15 cellular contexts compared by ENCODE assay signal in genomic region chr16:49150341-49150740, GRCh38.
"Had no signal": no experiment of that assay in that cellular context is flagged by ENCODE, and none has a peak within 500 bp of the region (broad histone marks: within the 10 kb centered on the region; RNA-seq: fewer than 3 reads in every experiment).

No MANE protein-coding gene starts in this region.

- H3K36me3 ChIP-seq: brain microvascular endothelial cell, lower lobe of right lung, pancreas, uterus had no signal

- FAIRE-seq: pancreas had no signal

- H3K4me3 ChIP-seq: lower lobe of right lung, pancreas, uterus had no signal

- DNase-seq: activated CD4-positive, alpha-beta T cell treated with anti-CD3 and anti-CD28 coated beads for 4 hours; activated CD8-positive, alpha-beta memory T cell treated with anti-CD3 and anti-CD28 coated beads, Interleukin-2, amount 50 U/mL, for 4 hours; activated CD8-positive, alpha-beta T cell treated with anti-CD3 and anti-CD28 coated beads for 36 hours; activated gamma-delta T cell treated with Interleukin-2 at 50 U/mL for 16 hours; activated naive CD8-positive, alpha-beta T cell treated with anti-CD3 and anti-CD28 coated beads for 36 hours; activated T-cell treated with anti-CD3 and anti-CD28 coated beads, Interleukin-2, amount 50 U/mL, for 72 hours; brain microvascular endothelial cell; cerebellar nuclear complex; dermis blood vessel endothelial cell; endodermal cell; erythroblast; left cardiac atrium; lower lobe of right lung; pancreas; uterus had no signal

- H3K27me3 ChIP-seq: brain microvascular endothelial cell, pancreas, uterus had no signal

- H3K27ac ChIP-seq: brain microvascular endothelial cell, lower lobe of right lung, pancreas, uterus had no signal

- H3K4me1 ChIP-seq: lower lobe of right lung, pancreas, uterus had no signal

- H3K9me3 ChIP-seq: lower lobe of right lung, pancreas, uterus had no signal
